ENCODE assay signal across 16 cellular contexts in genomic region chr6:132931313-132931712, GRCh38.
DNase-seq lines count a peak whose midpoint lies in the region; ATAC-seq and TF ChIP-seq lines count a peak whose summit lies in the region.
"Had no signal": no experiment of that assay in that cellular context is flagged by ENCODE, and none has a peak within 500 bp of the region (broad histone marks: within the 10 kb centered on the region; RNA-seq: fewer than 3 reads in every experiment).

No MANE protein-coding gene starts in this region.

- H2BK12ac ChIP-seq in neuronal stem cell (ENCODE audit: low read length), result no peak overlapping the region

- H3K27me3 ChIP-seq in PC-9 (ENCODE audit: insufficient read depth, low read depth) (no peaks in the 10 kb centered on the region), gastroesophageal sphincter (no peaks in the 10 kb centered on the region), neuronal stem cell (ENCODE audit: control insufficient read depth in 3 of 3, insufficient read depth in 3 of 3, low read depth in 1 of 3, low read length in 3 of 3) (no peaks in the 10 kb centered on the region)

- H3K4me1 ChIP-seq in PC-9 (replicated peaks; ENCODE audit: insufficient read depth) (peaks cover 5% of the 10 kb centered on the region; the same call in 1 of the 2 replicates), gastroesophageal sphincter (peaks cover 0 to 9% (median 0%) of the 10 kb centered on the region in 3 donors), neuronal stem cell (ENCODE audit: control insufficient read depth in 2 of 2, insufficient read depth in 1 of 2, low read depth in 1 of 2, low read length in 2 of 2) (peaks cover 16 to 33% of the 10 kb centered on the region in 2 donors)

- 69 to 85% methylated on average over 3 to 6 of the region's 6 CpGs for WGBS in gastroesophageal sphincter (ENCODE audit: low coverage in 1 of 2), 2 donors
- no CpG with 5 or more reads among the region's 6 CpGs for WGBS in neuronal stem cell (ENCODE audit: extremely low coverage in 2 of 2, insufficient read length in 2 of 2, insufficient replicate concordance in 1 of 2), 2 donors

- H3F3A ChIP-seq in PC-9 (ENCODE audit: insufficient read depth, low read depth), result no peaks in the 10 kb centered on the region

- no peak for TF ChIP-seq EP300 in gastroesophageal sphincter (IDR thresholded peaks at IDR 0.05)

- H3K9me2 ChIP-seq in PC-9 (ENCODE audit: insufficient read depth), result no peaks in the 10 kb centered on the region

- H3K9me3 ChIP-seq in PC-9 (ENCODE audit: insufficient read depth, low read depth) (no peaks in the 10 kb centered on the region), gastroesophageal sphincter (no peaks in the 10 kb centered on the region), neuronal stem cell (replicated peaks in 1 of 2; ENCODE audit: control insufficient read depth in 2 of 2, insufficient read depth in 1 of 2, low read depth in 1 of 2, low read length in 2 of 2) (no peaks in the 10 kb centered on the region)

- H3K9ac ChIP-seq in neuronal stem cell (ENCODE audit: low read depth, low read length, poor library complexity), result no peak overlapping the region
- H3K9ac ChIP-seq: GM23248 had no signal

- H4K8ac ChIP-seq in neuronal stem cell (ENCODE audit: low read depth, low read length), result no peak overlapping the region

- no peak overlapping the region for H2BK5ac ChIP-seq in neuronal stem cell (ENCODE audit: low read length)

- no peak overlapping the region for H4K91ac ChIP-seq in neuronal stem cell (ENCODE audit: low read depth, low read length, poor library complexity)

- no peaks in the 10 kb centered on the region for H3K79me1 ChIP-seq in neuronal stem cell (ENCODE audit: low read depth, low read length)

- no peak overlapping the region for H3K18ac ChIP-seq in neuronal stem cell (ENCODE audit: low read length)

- H3K27ac ChIP-seq in PC-9 (no peak overlapping the region), gastroesophageal sphincter (no peak overlapping the region), neuronal stem cell (replicated peaks; ENCODE audit: low read length) (no peak overlapping the region), RWPE1 (no peak overlapping the region)
- H3K27ac ChIP-seq: GM23248, SK-N-MC had no signal

- peak; percentile 7 for ATAC-seq in gastroesophageal sphincter
- ATAC-seq in HG03175 (IDR thresholded peaks at IDR 0.05; ENCODE audit: unreplicated experiment), result no peak
- ATAC-seq in GM18517 (IDR thresholded peaks at IDR 0.05; ENCODE audit: unreplicated experiment), result no peak

- H3K14ac ChIP-seq in neuronal stem cell (ENCODE audit: low read length), result no peak overlapping the region

- DNase-seq in PC-9 (no peak), neuronal stem cell (ENCODE audit: low spot score) (no peak), RWPE1 (ENCODE audit: low spot score) (no peak)
- no peak for DNase-seq in activated T-cell treated with anti-CD3 and anti-CD28 coated beads, Interleukin-2, amount 50 U/mL, for 48 hours
- DNase-seq: AML-193; COR-L47; DMS 273 treated with DMSO at 0.1 percent for 48 hours; NCI-H1092 treated with DMSO at 0.1 percent for 48 hours; NCI-H2081 treated with DMSO at 0.1 percent for 48 hours; NK-92 treated with Interleukin-12 subunit alpha and Interleukin-12 subunit beta, amount 100 ng/mL, for 24 hours; SHP77 had no signal

- H3K4me2 ChIP-seq in PC-9, result no peak overlapping the region
- H3K4me2 ChIP-seq in neuronal stem cell (ENCODE audit: insufficient read depth, low read length, poor library complexity, severe bottlenecking), result no peak overlapping the region

- TF ChIP-seq CTCF in PC-9 (conservative IDR thresholded peaks at IDR 0.05) (no peak), gastroesophageal sphincter (IDR thresholded peaks at IDR 0.05) (no peak), RWPE1 (conservative IDR thresholded peaks at IDR 0.05; ENCODE audit: low read depth) (no peak)

- H3K79me2 ChIP-seq in PC-9 (ENCODE audit: low read depth), result no peaks in the 10 kb centered on the region

- H3K36me3 ChIP-seq in PC-9 (ENCODE audit: low read depth), result no peaks in the 10 kb centered on the region
- H3K36me3 ChIP-seq in gastroesophageal sphincter, result no peaks in the 10 kb centered on the region
- H3K36me3 ChIP-seq in neuronal stem cell (replicated peaks in 1 of 2; ENCODE audit: control insufficient read depth in 2 of 2, insufficient read depth in 2 of 2, low read length in 2 of 2), result no peaks in the 10 kb centered on the region

- no peak overlapping the region for H3K23ac ChIP-seq in neuronal stem cell (ENCODE audit: low read depth, low read length, poor library complexity)

- H2BK15ac ChIP-seq in neuronal stem cell (ENCODE audit: low read length), result no peak overlapping the region

- H2BK120ac ChIP-seq in neuronal stem cell (ENCODE audit: low read depth, low read length), result no peak overlapping the region

- H3K4me3 ChIP-seq in PC-9 (no peak overlapping the region), gastroesophageal sphincter (no peak overlapping the region), neuronal stem cell (ENCODE audit: low read length in 2 of 2) (no peak overlapping the region)
- H3K4me3 ChIP-seq: GM23248, SK-N-MC had no signal

- no peak overlapping the region for H2AK5ac ChIP-seq in neuronal stem cell (ENCODE audit: low read depth, low read length)

- CTCF ChIA-PET in PC-9 (lab: Charles Lee) (no interaction called here), RWPE1 (lab: Yijun Ruan, JAX) (interaction anchor here (0.7 kb wide), 1 partner anchor 133 kb away, joined by 5 read pairs; no protein-coding TSS in a partner anchor)

- H4K20me1 ChIP-seq in PC-9 (ENCODE audit: insufficient read depth), result no peaks in the 10 kb centered on the region; the same call in 1 of the 2 replicates

- POLR2A ChIA-PET in PC-9 (lab: Charles Lee; ENCODE audit: unreplicated experiment), result no interaction called here
- POLR2A ChIA-PET in RWPE1 (lab: Yijun Ruan, JAX; ENCODE audit: low non-redundant PET), result no interaction called here

- TF ChIP-seq POLR2A in gastroesophageal sphincter (IDR thresholded peaks at IDR 0.05), result no peak

- H3K4ac ChIP-seq in neuronal stem cell (ENCODE audit: low read length), result no peak overlapping the region

- no TSS peak for BruUV-seq in PC-9 (replicated peaks; lab: Mats Ljungman, UMichigan)

- intact Hi-C loops in PC-9 (cut with micrococcal nuclease; ENCODE audit: unreplicated experiment), result loop anchor here (10.0 kb wide), 1 partner anchor 397 kb away; the partner anchor contains the start of gene TAAR9

- H2AFZ ChIP-seq in PC-9 (peak overlapping the region; percentile 2; the same call in 1 of the 2 replicates), neuronal stem cell (ENCODE audit: low read length) (peak overlapping the region; percentile 65)
- H2AFZ ChIP-seq: GM23248 had no signal
